ENCODE assay signal across 30 cellular contexts in the genomic region with DNA sequence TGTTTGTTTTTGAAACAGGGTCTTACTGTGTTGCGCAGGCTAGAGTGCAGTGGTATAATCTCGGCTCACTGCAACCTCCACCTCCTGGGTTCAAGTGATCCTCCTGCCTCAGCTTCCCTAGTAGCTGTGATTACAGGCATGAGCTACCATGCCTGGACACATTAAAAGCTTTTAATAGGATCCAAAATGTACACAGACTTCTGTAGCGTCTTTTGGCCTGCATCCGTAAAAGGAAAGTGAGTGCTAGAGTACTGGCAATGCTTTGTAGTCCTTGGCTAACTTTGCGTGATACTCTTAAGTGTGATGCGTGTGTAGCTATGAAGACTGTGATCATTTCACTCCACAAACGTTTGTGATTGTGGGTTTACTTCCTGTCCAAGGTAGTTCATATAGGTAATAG. TPM values are rescaled to one million over a fixed set of nuclear protein-coding genes. Genes with fewer than 3 reads are reported as not detected.
DNase-seq lines count a peak whose midpoint lies in the region; ATAC-seq and TF ChIP-seq lines count a peak whose summit lies in the region.
"Had no signal": no experiment of that assay in that cellular context is flagged by ENCODE, and none has a peak within 500 bp of the region (broad histone marks: within the 10 kb centered on the region; RNA-seq: fewer than 3 reads in every experiment).

No MANE protein-coding gene starts in this region.

- peak overlapping the region; percentile 58 for H3K27ac Mint-ChIP-seq in activated naive CD4-positive, alpha-beta T cell treated with anti-CD3 and anti-CD28 coated beads, Interleukin-2, amount 10 ng/mL, durations not matched to agents 7 days and 5 days
- H3K27ac Mint-ChIP-seq: activated B cell treated with CpG ODN at 0.5 μM for 24 hours; activated CD4-positive, alpha-beta T cell treated with anti-CD3 and anti-CD28 coated beads, Interleukin-2, amount 10 ng/mL, durations not matched to agents 7 days and 5 days; activated naive CD8-positive, alpha-beta T cell treated with anti-CD3 and anti-CD28 coated beads, Interleukin-2, amount 50 U/mL, for 24 hours; CD4-positive, alpha-beta T cell; GM23338; stimulated activated effector memory CD8-positive, alpha-beta T cell treated with anti-CD3 and anti-CD28 coated beads, Interleukin-12 subunit alpha, Interleukin-12 subunit beta, amount 100 ng/mL, for 72 hours; T-cell had no signal

- CTCF ChIA-PET in activated naive CD4-positive, alpha-beta T cell treated with anti-CD3 and anti-CD28 coated beads, Interleukin-2, amount 10 ng/mL, durations not matched to agents 7 days and 5 days (lab: Charles Lee): no interaction called here

- no peak for TF ChIP-seq CTCF in esophagus muscularis mucosa (IDR thresholded peaks at IDR 0.05)
- no peak for TF ChIP-seq CTCF in neural cell (IDR thresholded peaks at IDR 0.05; ENCODE audit: poor library complexity, severe bottlenecking)
- no peak for TF ChIP-seq CTCF in thoracic aorta (IDR thresholded peaks at IDR 0.05)

- H3K9me3 Mint-ChIP-seq in activated naive CD4-positive, alpha-beta T cell treated with anti-CD3 and anti-CD28 coated beads, Interleukin-2, amount 10 ng/mL, durations not matched to agents 7 days and 5 days: no peaks in the 10 kb centered on the region
- H3K9me3 Mint-ChIP-seq: activated B cell treated with CpG ODN at 0.5 μM for 24 hours; activated CD4-positive, alpha-beta T cell treated with anti-CD3 and anti-CD28 coated beads, Interleukin-2, amount 10 ng/mL, durations not matched to agents 7 days and 5 days; activated naive CD8-positive, alpha-beta T cell treated with anti-CD3 and anti-CD28 coated beads, Interleukin-2, amount 50 U/mL, for 24 hours; activated T-cell treated with anti-CD3 and anti-CD28 coated beads, Interleukin-2, amount 50 U/mL, for 4 hours; CD4-positive, alpha-beta T cell; GM23338; nephron; stimulated activated effector memory CD8-positive, alpha-beta T cell treated with anti-CD3 and anti-CD28 coated beads, Interleukin-12 subunit alpha, Interleukin-12 subunit beta, amount 100 ng/mL, for 72 hours; T-cell had no signal

- DNase-seq in activated naive CD4-positive, alpha-beta T cell treated with anti-CD3 and anti-CD28 coated beads, Interleukin-2, amount 10 ng/mL, durations not matched to agents 7 days and 5 days: no peak
- DNase-seq in activated naive CD4-positive, alpha-beta T cell treated with anti-CD3 and anti-CD28 coated beads, Interleukin-2, amount 50 U/mL, for 16 hours: no peak
- DNase-seq in esophagus muscularis mucosa (ENCODE audit: extremely low spot score): no peak
- no peak for DNase-seq in thoracic aorta (ENCODE audit: low spot score)
- no peak for DNase-seq in DMS53 treated with DMSO at 0.1 percent for 48 hours (lab: John Stamatoyannopoulos, UW; ENCODE audit: unreplicated experiment)
- DNase-seq: activated B cell treated with CpG ODN at 0.5 μM for 24 hours; activated CD4-positive, alpha-beta T cell treated with anti-CD3 and anti-CD28 coated beads, Interleukin-2, amount 10 ng/mL, durations not matched to agents 7 days and 5 days; activated gamma-delta T cell treated with Interleukin-2 at 50 U/mL for 16 hours; activated naive CD8-positive, alpha-beta T cell treated with anti-CD3 and anti-CD28 coated beads, Interleukin-2, amount 50 U/mL, for 24 hours; activated T-cell treated with anti-CD3 and anti-CD28 coated beads, Interleukin-2, amount 50 U/mL, for 4 hours; CD4-positive, alpha-beta T cell; cortex of kidney; effector memory CD4-positive, alpha-beta T cell; foreskin melanocyte; NCI-H1048; NCI-H1694 treated with DMSO at 0.1 percent for 48 hours; NCI-H446; NCI-H774; pancreas; right cardiac atrium; SJCRH30; T-cell had no signal

- peaks cover 24% of the 10 kb centered on the region for H3K4me1 Mint-ChIP-seq in activated naive CD4-positive, alpha-beta T cell treated with anti-CD3 and anti-CD28 coated beads, Interleukin-2, amount 10 ng/mL, durations not matched to agents 7 days and 5 days

- H3K9me2 ChIP-seq in neural cell (ENCODE audit: insufficient read depth, low read length): no peaks in the 10 kb centered on the region

- H3K4me1 ChIP-seq in esophagus muscularis mucosa (peaks cover 18 to 58% (median 37%) of the 10 kb centered on the region in 4 donors), thoracic aorta (ENCODE audit: control insufficient read depth in 1 of 2, low read depth in 2 of 2) (peaks cover 20 to 23% of the 10 kb centered on the region in 2 donors)
- H3K4me1 ChIP-seq: SJCRH30 had no signal

- peak overlapping the region in 3 of 4 donors; percentile 16 to 49 (median 18) for H3K27ac ChIP-seq in esophagus muscularis mucosa (replicated peaks in 1 of 4)
- H3K27ac ChIP-seq in neural cell (ENCODE audit: low read length): peak overlapping the region; percentile 49
- H3K27ac ChIP-seq in thoracic aorta: no peak overlapping the region
- H3K27ac ChIP-seq: pancreas, SJCRH30 had no signal

- ATAC-seq in thoracic aorta (ENCODE audit: insufficient number of reproducible peaks, low FRiP score, low read depth): no peak
- no peak for ATAC-seq in HG03135 (IDR thresholded peaks at IDR 0.05; ENCODE audit: unreplicated experiment)
- no peak for ATAC-seq in HG03280 (IDR thresholded peaks at IDR 0.05; ENCODE audit: unreplicated experiment)
- ATAC-seq: activated naive CD8-positive, alpha-beta T cell treated with anti-CD3 and anti-CD28 coated beads, Interleukin-2, amount 50 U/mL, for 24 hours; activated T-cell treated with anti-CD3 and anti-CD28 coated beads, Interleukin-2, amount 50 U/mL, for 4 hours; GM23338; pancreas; stimulated activated effector memory CD8-positive, alpha-beta T cell treated with anti-CD3 and anti-CD28 coated beads, Interleukin-12 subunit alpha, Interleukin-12 subunit beta, amount 100 ng/mL, for 72 hours; T-cell had no signal

- H3K79me2 ChIP-seq in neural cell (replicated peaks; ENCODE audit: insufficient read depth, low read length): peaks cover 63% of the 10 kb centered on the region

- H3K27me3 ChIP-seq in esophagus muscularis mucosa (no peaks in the 10 kb centered on the region), neural cell (ENCODE audit: insufficient read depth, low read depth, low read length) (no peaks in the 10 kb centered on the region), thoracic aorta (replicated peaks; ENCODE audit: insufficient read depth) (no peaks in the 10 kb centered on the region)
- H3K27me3 ChIP-seq: pancreas, SJCRH30, upper lobe of left lung had no signal

- TF ChIP-seq RAD21 in neural cell (conservative IDR thresholded peaks at IDR 0.05): no peak

- no peak overlapping the region for H3K4me3 Mint-ChIP-seq in activated naive CD4-positive, alpha-beta T cell treated with anti-CD3 and anti-CD28 coated beads, Interleukin-2, amount 10 ng/mL, durations not matched to agents 7 days and 5 days
- H3K4me3 Mint-ChIP-seq: activated B cell treated with CpG ODN at 0.5 μM for 24 hours; activated CD4-positive, alpha-beta T cell treated with anti-CD3 and anti-CD28 coated beads, Interleukin-2, amount 10 ng/mL, durations not matched to agents 7 days and 5 days; activated naive CD8-positive, alpha-beta T cell treated with anti-CD3 and anti-CD28 coated beads, Interleukin-2, amount 50 U/mL, for 24 hours; activated T-cell treated with anti-CD3 and anti-CD28 coated beads, Interleukin-2, amount 50 U/mL, for 4 hours; CD4-positive, alpha-beta T cell; GM23338; nephron; stimulated activated effector memory CD8-positive, alpha-beta T cell treated with anti-CD3 and anti-CD28 coated beads, Interleukin-12 subunit alpha, Interleukin-12 subunit beta, amount 100 ng/mL, for 72 hours; T-cell had no signal

- H4K20me1 ChIP-seq in neural cell (ENCODE audit: insufficient read depth): no peaks in the 10 kb centered on the region

- no peak overlapping the region for H3K9ac ChIP-seq in neural cell (ENCODE audit: low read length)

- H3K4me3 ChIP-seq in esophagus muscularis mucosa (no peak overlapping the region), neural cell (ENCODE audit: low read length) (peak overlapping the region; percentile 8), thoracic aorta (peak overlapping the region; percentile 32)
- H3K4me3 ChIP-seq: GM23338, lung, pancreas, SJCRH30, upper lobe of left lung had no signal

- intact Hi-C loops in esophagus muscularis mucosa (cut with DNase I): no loop called here

- TF ChIP-seq EP300 in esophagus muscularis mucosa (IDR thresholded peaks at IDR 0.05) (no peak), neural cell (conservative IDR thresholded peaks at IDR 0.05; ENCODE audit: poor library complexity, severe bottlenecking) (no peak)

- 43% methylated on average over 7 of the region's 7 CpGs for WGBS in esophagus muscularis mucosa

- peak overlapping the region; percentile 15 for H3K4me2 ChIP-seq in neural cell (ENCODE audit: low read length)
- H3K4me2 ChIP-seq: GM23338 had no signal

- no peak for TF ChIP-seq POLR2A in esophagus muscularis mucosa (IDR thresholded peaks at IDR 0.05; ENCODE audit: low read depth)

- peaks cover 4% of the 10 kb centered on the region for H3F3A ChIP-seq in neural cell (ENCODE audit: insufficient read depth, low read length, poor library complexity, severe bottlenecking)

- H3K36me3 ChIP-seq in esophagus muscularis mucosa: no peaks in the 10 kb centered on the region
- H3K36me3 ChIP-seq in neural cell (ENCODE audit: insufficient read depth, low read length): no peaks in the 10 kb centered on the region
- H3K36me3 ChIP-seq in thoracic aorta: no peaks in the 10 kb centered on the region
- H3K36me3 ChIP-seq: pancreas, SJCRH30, upper lobe of left lung had no signal

- peaks cover 9% of the 10 kb centered on the region for H3K36me3 Mint-ChIP-seq in activated naive CD4-positive, alpha-beta T cell treated with anti-CD3 and anti-CD28 coated beads, Interleukin-2, amount 10 ng/mL, durations not matched to agents 7 days and 5 days

- H3K27me3 Mint-ChIP-seq in activated naive CD4-positive, alpha-beta T cell treated with anti-CD3 and anti-CD28 coated beads, Interleukin-2, amount 10 ng/mL, durations not matched to agents 7 days and 5 days: no peaks in the 10 kb centered on the region
- H3K27me3 Mint-ChIP-seq: activated B cell treated with CpG ODN at 0.5 μM for 24 hours; activated CD4-positive, alpha-beta T cell treated with anti-CD3 and anti-CD28 coated beads, Interleukin-2, amount 10 ng/mL, durations not matched to agents 7 days and 5 days; activated naive CD8-positive, alpha-beta T cell treated with anti-CD3 and anti-CD28 coated beads, Interleukin-2, amount 50 U/mL, for 24 hours; CD4-positive, alpha-beta T cell; T-cell had no signal

- H3K9me3 ChIP-seq in esophagus muscularis mucosa (no peaks in the 10 kb centered on the region), neural cell (ENCODE audit: low read length) (no peaks in the 10 kb centered on the region), thoracic aorta (no peaks in the 10 kb centered on the region)
- H3K9me3 ChIP-seq: pancreas, SJCRH30, upper lobe of left lung had no signal

- H2AFZ ChIP-seq in neural cell (ENCODE audit: low read depth, low read length): no peak overlapping the region
- H2AFZ ChIP-seq: GM23338 had no signal

TF ChIP-seq in neural cell, 6 proteins besides CTCF, POLR2A, EP300 and RAD21 (continues in another document):
- TF ChIP-seq MXI1 (conservative IDR thresholded peaks at IDR 0.05; ENCODE audit: poor library complexity, severe bottlenecking) (no peak), SMC3 (conservative IDR thresholded peaks at IDR 0.05; ENCODE audit: poor library complexity) (no peak), TAF1 (IDR thresholded peaks at IDR 0.05; ENCODE audit: low read depth) (no peak), POLR2AphosphoS5 (IDR thresholded peaks at IDR 0.05) (no peak)

RNA-seq across cellular contexts. Expression of gene ZRANB1, which starts 13.3 kb away (rescaled TPM):
- total RNA-seq in esophagus muscularis mucosa: 10 to 100 TPM; 30.7 to 42.9 (median 34.8) TPM
- polyA plus RNA-seq in neural cell: 47.7 and 49.4 TPM in 2 replicates
- 79.4 and 84.3 TPM in 2 replicates for polyA minus RNA-seq in neural cell
- total RNA-seq in thoracic aorta: 10 to 100 TPM; 30.1 to 30.9 TPM

Comparison
In these comparisons a context has a peak if more than half of its experiments do, and no peak if none do; other contexts are left out.
1. H3K27ac ChIP-seq: peak in esophagus muscularis mucosa (3 of 4) and neural cell (single experiment); none in thoracic aorta (0 of 2).
2. H3K4me3 ChIP-seq: peak in neural cell (single experiment) and thoracic aorta (single experiment); none in esophagus muscularis mucosa (0 of 4).